In genomic region chr12:5307065-5307464, GRCh38 we compare ENCODE assay signal across 28 cellular contexts.
"Had no signal": no experiment of that assay in that cellular context is flagged by ENCODE, and none has a peak within 500 bp of the region (broad histone marks: within the 10 kb centered on the region; RNA-seq: fewer than 3 reads in every experiment).

No MANE protein-coding gene starts in this region.

- H3K27me3 ChIP-seq: adrenal gland, body of pancreas had no signal

- H3K27ac Mint-ChIP-seq: activated CD4-positive, alpha-beta T cell treated with anti-CD3 and anti-CD28 coated beads, Interleukin-2, amount 10 ng/mL, durations not matched to agents 7 days and 5 days; activated CD8-positive, alpha-beta T cell treated with anti-CD3 and anti-CD28 coated beads, Interleukin-2, amount 10 ng/mL, durations not matched to agents 7 days and 5 days; activated naive CD4-positive, alpha-beta T cell treated with anti-CD3 and anti-CD28 coated beads for 36 hours; activated naive CD4-positive, alpha-beta T cell treated with anti-CD3 and anti-CD28 coated beads, Interleukin-2, amount 50 U/mL, for 72 hours; activated T-cell treated with anti-CD3 and anti-CD28 coated beads, Interleukin-2, amount 50 U/mL, for 24 hours; activated T-helper 1 cell treated with anti-CD3 and anti-CD28 coated beads, Interleukin-12 subunit alpha, Interleukin-12 subunit beta, Interleukin-2, Interleukin-4 antibody, amounts not matched to agents 30 ng/mL and 10 ng/mL and 1 ng/mL, durations not matched to agents 14 hours and 24 hours and 36 hours had no signal

- H3K4me1 ChIP-seq: adrenal gland, body of pancreas, breast epithelium had no signal

- H3K9me3 Mint-ChIP-seq: activated CD4-positive, alpha-beta T cell treated with anti-CD3 and anti-CD28 coated beads, Interleukin-2, amount 10 ng/mL, durations not matched to agents 7 days and 5 days; activated naive CD4-positive, alpha-beta T cell treated with anti-CD3 and anti-CD28 coated beads for 36 hours; activated naive CD4-positive, alpha-beta T cell treated with anti-CD3 and anti-CD28 coated beads, Interleukin-2, amount 50 U/mL, for 72 hours; activated T-cell treated with anti-CD3 and anti-CD28 coated beads, Interleukin-2, amount 50 U/mL, for 24 hours; activated T-helper 1 cell treated with anti-CD3 and anti-CD28 coated beads, Interleukin-12 subunit alpha, Interleukin-12 subunit beta, Interleukin-2, Interleukin-4 antibody, amounts not matched to agents 30 ng/mL and 10 ng/mL and 1 ng/mL, durations not matched to agents 14 hours and 24 hours and 36 hours had no signal

- H3K9ac ChIP-seq: KMS-11 had no signal

- H3K4me1 Mint-ChIP-seq: activated CD4-positive, alpha-beta T cell treated with anti-CD3 and anti-CD28 coated beads, Interleukin-2, amount 10 ng/mL, durations not matched to agents 7 days and 5 days had no signal

- ATAC-seq: activated CD8-positive, alpha-beta T cell treated with anti-CD3 and anti-CD28 coated beads, Interleukin-2, amount 10 ng/mL, durations not matched to agents 7 days and 5 days; activated naive CD4-positive, alpha-beta T cell treated with anti-CD3 and anti-CD28 coated beads, Interleukin-2, amount 50 U/mL, for 72 hours; body of pancreas; Right ventricle myocardium inferior had no signal

- H3K36me3 ChIP-seq: adrenal gland, breast epithelium, WERI-Rb-1 had no signal

- H3K4me3 Mint-ChIP-seq: activated CD4-positive, alpha-beta T cell treated with anti-CD3 and anti-CD28 coated beads, Interleukin-2, amount 10 ng/mL, durations not matched to agents 7 days and 5 days; activated CD8-positive, alpha-beta T cell treated with anti-CD3 and anti-CD28 coated beads, Interleukin-2, amount 10 ng/mL, durations not matched to agents 7 days and 5 days; activated naive CD4-positive, alpha-beta T cell treated with anti-CD3 and anti-CD28 coated beads for 36 hours; activated T-cell treated with anti-CD3 and anti-CD28 coated beads, Interleukin-2, amount 50 U/mL, for 24 hours; activated T-helper 1 cell treated with anti-CD3 and anti-CD28 coated beads, Interleukin-12 subunit alpha, Interleukin-12 subunit beta, Interleukin-2, Interleukin-4 antibody, amounts not matched to agents 30 ng/mL and 10 ng/mL and 1 ng/mL, durations not matched to agents 14 hours and 24 hours and 36 hours had no signal

- H3K27ac ChIP-seq: adrenal gland, body of pancreas, breast epithelium, KMS-11, PC-9, RWPE1, WERI-Rb-1 had no signal

- H3K4me3 ChIP-seq: adrenal gland, body of pancreas, breast epithelium, PC-9 had no signal

- DNase-seq: activated CD4-positive, alpha-beta T cell treated with anti-CD3 and anti-CD28 coated beads for 1 hour; activated CD4-positive, alpha-beta T cell treated with anti-CD3 and anti-CD28 coated beads, Interleukin-2, amount 10 ng/mL, durations not matched to agents 7 days and 5 days; activated CD4-positive, alpha-beta T cell treated with anti-CD3 and anti-CD28 coated beads, Interleukin-2, amount 50 U/mL, for 48 hours; activated CD4-positive, CD25-positive, alpha-beta regulatory T cell; activated CD8-positive, alpha-beta T cell treated with anti-CD3 and anti-CD28 coated beads, Interleukin-2, amount 10 ng/mL, durations not matched to agents 7 days and 5 days; activated gamma-delta T cell treated with Interleukin-2 at 50 U/mL for 16 hours; activated naive CD4-positive, alpha-beta T cell treated with anti-CD3 and anti-CD28 coated beads for 36 hours; activated T-cell treated with anti-CD3 and anti-CD28 coated beads, Interleukin-2, amount 50 U/mL, for 24 hours; adrenal gland; body of pancreas; MM.1S; NCI-H1092 treated with DMSO at 0.1 percent for 48 hours; NCI-H1417; NCI-H146; NCI-H187; NCI-H345; NCI-H524 treated with DMSO at 0.1 percent for 48 hours; NCI-H748 treated with DMSO at 0.1 percent for 48 hours; PC-9; SIG-M5; T1000; WERI-Rb-1 had no signal

- H3K36me3 Mint-ChIP-seq: activated naive CD4-positive, alpha-beta T cell treated with anti-CD3 and anti-CD28 coated beads, Interleukin-2, amount 50 U/mL, for 72 hours had no signal

- H3K9me3 ChIP-seq: adrenal gland, body of pancreas, breast epithelium had no signal
